Comparison of ENCODE assay signal across 14 cellular contexts in the genomic region with DNA sequence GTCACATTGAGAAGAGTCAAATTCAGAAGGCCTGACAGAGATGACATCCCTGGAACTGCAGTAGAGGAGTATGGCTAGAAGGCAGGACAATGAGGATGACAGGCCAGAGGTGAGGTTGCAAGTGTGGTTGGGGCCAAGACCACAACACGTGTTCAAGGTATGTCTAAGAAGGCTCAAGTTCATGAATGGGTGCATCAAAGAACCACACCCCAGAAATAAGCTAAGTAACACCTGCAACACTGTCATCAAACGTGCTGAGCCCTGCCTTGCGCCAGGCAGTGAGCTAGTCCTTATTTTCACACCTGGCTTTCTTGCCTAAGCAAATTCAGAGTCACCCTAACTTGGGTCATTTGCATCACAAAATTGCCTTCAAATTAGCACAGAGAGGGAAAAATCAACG.
DNase-seq lines count a peak whose midpoint lies in the region; ATAC-seq and TF ChIP-seq lines count a peak whose summit lies in the region.
"Had no signal": no experiment of that assay in that cellular context is flagged by ENCODE, and none has a peak within 500 bp of the region (broad histone marks: within the 10 kb centered on the region; RNA-seq: fewer than 3 reads in every experiment).

No MANE protein-coding gene starts in this region.

- H3K36me3 Mint-ChIP-seq in activated naive CD4-positive, alpha-beta T cell treated with anti-CD3 and anti-CD28 coated beads, Interleukin-2, amount 10 ng/mL, durations not matched to agents 7 days and 5 days: no peaks in the 10 kb centered on the region
- H3K36me3 Mint-ChIP-seq in activated naive CD4-positive, alpha-beta T cell treated with anti-CD3 and anti-CD28 coated beads, Interleukin-2, amount 50 U/mL, for 72 hours: no peaks in the 10 kb centered on the region
- no peaks in the 10 kb centered on the region for H3K36me3 Mint-ChIP-seq in WTC11
- H3K36me3 Mint-ChIP-seq: CD4-positive, CD25-positive, alpha-beta regulatory T cell had no signal

- CTCF ChIA-PET in activated naive CD4-positive, alpha-beta T cell treated with anti-CD3 and anti-CD28 coated beads, Interleukin-2, amount 10 ng/mL, durations not matched to agents 7 days and 5 days (lab: Charles Lee): no interaction called here
- CTCF ChIA-PET in WTC11 (lab: Charles Lee): interaction anchor here (0.6 to 1.1 kb wide), 2 partner anchors 29 to 303 kb away, joined by 3 to 4 read pairs; no protein-coding TSS in a partner anchor

- POLR2A ChIA-PET in WTC11 (lab: Charles Lee): interaction anchor here (0.6 kb wide), 1 partner anchor 41 kb away, joined by 8 read pairs; no protein-coding TSS in a partner anchor

- H3K9me3 Mint-ChIP-seq in activated naive CD4-positive, alpha-beta T cell treated with anti-CD3 and anti-CD28 coated beads, Interleukin-2, amount 10 ng/mL, durations not matched to agents 7 days and 5 days: no peaks in the 10 kb centered on the region
- H3K9me3 Mint-ChIP-seq in activated naive CD4-positive, alpha-beta T cell treated with anti-CD3 and anti-CD28 coated beads, Interleukin-2, amount 50 U/mL, for 72 hours: no peaks in the 10 kb centered on the region
- H3K9me3 Mint-ChIP-seq in WTC11: no peaks in the 10 kb centered on the region
- H3K9me3 Mint-ChIP-seq: CD4-positive, CD25-positive, alpha-beta regulatory T cell; H9 had no signal

- intact Hi-C loops in left cardiac atrium (cut with DNase I): no loop called here

- peaks cover 3% of the 10 kb centered on the region for H3K27me3 Mint-ChIP-seq in activated naive CD4-positive, alpha-beta T cell treated with anti-CD3 and anti-CD28 coated beads, Interleukin-2, amount 10 ng/mL, durations not matched to agents 7 days and 5 days
- H3K27me3 Mint-ChIP-seq in WTC11 (ENCODE audit: low read depth): no peaks in the 10 kb centered on the region; the same call in none of the 2 replicates
- H3K27me3 Mint-ChIP-seq: B cell had no signal

- DNase-seq in activated naive CD4-positive, alpha-beta T cell treated with anti-CD3 and anti-CD28 coated beads, Interleukin-2, amount 10 ng/mL, durations not matched to agents 7 days and 5 days: no peak
- no peak for DNase-seq in activated naive CD4-positive, alpha-beta T cell treated with anti-CD3 and anti-CD28 coated beads, Interleukin-2, amount 50 U/mL, for 72 hours (ENCODE audit: low spot score in 2 of 2)
- DNase-seq in WTC11 (ENCODE audit: low spot score) (no peak), DMS79 treated with DMSO at 0.1 percent for 48 hours (lab: John Stamatoyannopoulos, UW) (no peak), left cardiac atrium (no peak)
- DNase-seq: Calu3; CD4-positive, CD25-positive, alpha-beta regulatory T cell; COR-L47; DMS53; DND-41; H9 had no signal

- TF ChIP-seq CTCF in WTC11 (IDR thresholded peaks at IDR 0.05): no peak

- H3K27ac Mint-ChIP-seq in activated naive CD4-positive, alpha-beta T cell treated with anti-CD3 and anti-CD28 coated beads, Interleukin-2, amount 10 ng/mL, durations not matched to agents 7 days and 5 days: peak overlapping the region; percentile 29
- no peak overlapping the region for H3K27ac Mint-ChIP-seq in activated naive CD4-positive, alpha-beta T cell treated with anti-CD3 and anti-CD28 coated beads, Interleukin-2, amount 50 U/mL, for 72 hours
- H3K27ac Mint-ChIP-seq in WTC11: no peak overlapping the region
- H3K27ac Mint-ChIP-seq: B cell had no signal

- no peak for ATAC-seq in activated naive CD4-positive, alpha-beta T cell treated with anti-CD3 and anti-CD28 coated beads, Interleukin-2, amount 50 U/mL, for 72 hours
- ATAC-seq in WTC11 (0 out of 2 replicates have a peak, but pooled peaks have one; percentile 28), esophagus mucosa (peak; percentile 26), left cardiac atrium (no peak)
- ATAC-seq: HCT116 had no signal

- H3K4me1 Mint-ChIP-seq in activated naive CD4-positive, alpha-beta T cell treated with anti-CD3 and anti-CD28 coated beads, Interleukin-2, amount 10 ng/mL, durations not matched to agents 7 days and 5 days: no peaks in the 10 kb centered on the region
- peaks cover 22% of the 10 kb centered on the region for H3K4me1 Mint-ChIP-seq in WTC11
- H3K4me1 Mint-ChIP-seq: B cell; CD4-positive, CD25-positive, alpha-beta regulatory T cell had no signal

- no peak overlapping the region for H3K4me3 Mint-ChIP-seq in activated naive CD4-positive, alpha-beta T cell treated with anti-CD3 and anti-CD28 coated beads, Interleukin-2, amount 10 ng/mL, durations not matched to agents 7 days and 5 days
- H3K4me3 Mint-ChIP-seq in WTC11: no peak overlapping the region
- H3K4me3 Mint-ChIP-seq: B cell; CD4-positive, CD25-positive, alpha-beta regulatory T cell; H9 had no signal

TF ChIP-seq in WTC11, 78 proteins besides CTCF, POLR2A, EP300 and RAD21 (continues in another document):
- no peak for TF ChIP-seq ETV6 (CRISPR knock-in tag; IDR thresholded peaks at IDR 0.05)
- TF ChIP-seq, protein P1, sequence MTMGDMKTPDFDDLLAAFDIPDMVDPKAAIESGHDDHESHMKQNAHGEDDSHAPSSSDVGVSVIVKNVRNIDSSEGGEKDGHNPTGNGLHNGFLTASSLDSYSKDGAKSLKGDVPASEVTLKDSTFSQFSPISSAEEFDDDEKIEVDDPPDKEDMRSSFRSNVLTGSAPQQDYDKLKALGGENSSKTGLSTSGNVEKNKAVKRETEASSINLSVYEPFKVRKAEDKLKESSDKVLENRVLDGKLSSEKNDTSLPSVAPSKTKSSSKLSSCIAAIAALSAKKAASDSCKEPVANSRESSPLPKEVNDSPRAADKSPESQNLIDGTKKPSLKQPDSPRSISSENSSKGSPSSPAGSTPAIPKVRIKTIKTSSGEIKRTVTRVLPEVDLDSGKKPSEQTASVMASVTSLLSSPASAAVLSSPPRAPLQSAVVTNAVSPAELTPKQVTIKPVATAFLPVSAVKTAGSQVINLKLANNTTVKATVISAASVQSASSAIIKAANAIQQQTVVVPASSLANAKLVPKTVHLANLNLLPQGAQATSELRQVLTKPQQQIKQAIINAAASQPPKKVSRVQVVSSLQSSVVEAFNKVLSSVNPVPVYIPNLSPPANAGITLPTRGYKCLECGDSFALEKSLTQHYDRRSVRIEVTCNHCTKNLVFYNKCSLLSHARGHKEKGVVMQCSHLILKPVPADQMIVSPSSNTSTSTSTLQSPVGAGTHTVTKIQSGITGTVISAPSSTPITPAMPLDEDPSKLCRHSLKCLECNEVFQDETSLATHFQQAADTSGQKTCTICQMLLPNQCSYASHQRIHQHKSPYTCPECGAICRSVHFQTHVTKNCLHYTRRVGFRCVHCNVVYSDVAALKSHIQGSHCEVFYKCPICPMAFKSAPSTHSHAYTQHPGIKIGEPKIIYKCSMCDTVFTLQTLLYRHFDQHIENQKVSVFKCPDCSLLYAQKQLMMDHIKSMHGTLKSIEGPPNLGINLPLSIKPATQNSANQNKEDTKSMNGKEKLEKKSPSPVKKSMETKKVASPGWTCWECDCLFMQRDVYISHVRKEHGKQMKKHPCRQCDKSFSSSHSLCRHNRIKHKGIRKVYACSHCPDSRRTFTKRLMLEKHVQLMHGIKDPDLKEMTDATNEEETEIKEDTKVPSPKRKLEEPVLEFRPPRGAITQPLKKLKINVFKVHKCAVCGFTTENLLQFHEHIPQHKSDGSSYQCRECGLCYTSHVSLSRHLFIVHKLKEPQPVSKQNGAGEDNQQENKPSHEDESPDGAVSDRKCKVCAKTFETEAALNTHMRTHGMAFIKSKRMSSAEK (CRISPR knock-in tag; IDR thresholded peaks at IDR 0.05; ENCODE audit: borderline replicate concordance): no peak
- TF ChIP-seq, protein P2, sequence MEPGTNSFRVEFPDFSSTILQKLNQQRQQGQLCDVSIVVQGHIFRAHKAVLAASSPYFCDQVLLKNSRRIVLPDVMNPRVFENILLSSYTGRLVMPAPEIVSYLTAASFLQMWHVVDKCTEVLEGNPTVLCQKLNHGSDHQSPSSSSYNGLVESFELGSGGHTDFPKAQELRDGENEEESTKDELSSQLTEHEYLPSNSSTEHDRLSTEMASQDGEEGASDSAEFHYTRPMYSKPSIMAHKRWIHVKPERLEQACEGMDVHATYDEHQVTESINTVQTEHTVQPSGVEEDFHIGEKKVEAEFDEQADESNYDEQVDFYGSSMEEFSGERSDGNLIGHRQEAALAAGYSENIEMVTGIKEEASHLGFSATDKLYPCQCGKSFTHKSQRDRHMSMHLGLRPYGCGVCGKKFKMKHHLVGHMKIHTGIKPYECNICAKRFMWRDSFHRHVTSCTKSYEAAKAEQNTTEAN (CRISPR knock-in tag; IDR thresholded peaks at IDR 0.05): no peak
- TF ChIP-seq SMAD4 (CRISPR knock-in tag; IDR thresholded peaks at IDR 0.05): no peak
- no peak for TF ChIP-seq SOX15 (CRISPR knock-in tag; IDR thresholded peaks at IDR 0.05)
- no peak for TF ChIP-seq FOXP1 (CRISPR knock-in tag; IDR thresholded peaks at IDR 0.05; ENCODE audit: borderline replicate concordance)
- no peak for TF ChIP-seq IRF2 (CRISPR knock-in tag; IDR thresholded peaks at IDR 0.05; ENCODE audit: borderline replicate concordance, low read depth)
- TF ChIP-seq ZNF396 (CRISPR knock-in tag; IDR thresholded peaks at IDR 0.05; ENCODE audit: borderline replicate concordance): no peak
- no peak for TF ChIP-seq EMX1 (CRISPR knock-in tag; IDR thresholded peaks at IDR 0.05)
- TF ChIP-seq TEAD1 (CRISPR knock-in tag; IDR thresholded peaks at IDR 0.05): no peak
- TF ChIP-seq, protein P3, sequence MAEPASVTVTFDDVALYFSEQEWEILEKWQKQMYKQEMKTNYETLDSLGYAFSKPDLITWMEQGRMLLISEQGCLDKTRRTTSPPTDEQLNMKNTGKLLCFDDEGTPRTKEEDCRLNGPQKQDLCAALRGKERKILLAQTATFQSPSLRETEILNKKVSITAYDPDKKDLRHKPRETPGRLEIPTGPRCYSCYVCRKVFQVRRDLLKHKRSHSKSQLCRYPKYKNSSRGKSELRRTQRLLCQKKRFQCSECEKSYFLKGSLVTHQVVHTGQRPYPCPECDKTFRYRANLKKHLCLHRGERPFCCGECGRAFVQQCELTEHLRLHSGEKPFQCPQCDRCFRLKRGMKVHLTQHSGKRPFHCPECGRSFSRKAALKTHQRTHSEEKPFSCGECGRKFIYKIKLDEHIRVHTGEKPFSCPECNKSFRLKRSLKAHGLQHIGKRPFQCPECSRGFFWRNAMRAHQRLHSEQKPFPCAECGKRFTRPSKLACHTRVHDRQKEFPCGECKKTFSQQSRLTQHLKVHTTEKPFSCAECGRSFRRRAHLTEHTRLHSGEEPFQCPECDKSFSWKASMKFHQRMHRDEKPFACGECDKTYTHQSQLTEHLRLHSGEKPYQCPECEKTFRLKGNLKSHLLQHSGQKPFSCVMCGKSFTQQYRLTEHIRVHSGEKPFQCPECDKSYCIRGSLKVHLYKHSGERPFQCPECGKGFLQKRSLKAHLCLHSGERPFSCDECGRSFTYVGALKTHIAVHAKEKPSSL (CRISPR knock-in tag; conservative IDR thresholded peaks at IDR 0.05): no peak
- TF ChIP-seq, protein P4, sequence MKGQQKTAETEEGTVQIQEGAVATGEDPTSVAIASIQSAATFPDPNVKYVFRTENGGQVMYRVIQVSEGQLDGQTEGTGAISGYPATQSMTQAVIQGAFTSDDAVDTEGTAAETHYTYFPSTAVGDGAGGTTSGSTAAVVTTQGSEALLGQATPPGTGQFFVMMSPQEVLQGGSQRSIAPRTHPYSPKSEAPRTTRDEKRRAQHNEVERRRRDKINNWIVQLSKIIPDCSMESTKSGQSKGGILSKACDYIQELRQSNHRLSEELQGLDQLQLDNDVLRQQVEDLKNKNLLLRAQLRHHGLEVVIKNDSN (CRISPR knock-in tag; IDR thresholded peaks at IDR 0.05): no peak

Comparison
In these comparisons a context has a peak if more than half of its experiments do, and no peak if none do; other contexts are left out.
1. ATAC-seq: peak in WTC11 (single experiment) and esophagus mucosa (single experiment); none in activated naive CD4-positive, alpha-beta T cell treated with anti-CD3 and anti-CD28 coated beads, Interleukin-2, amount 50 U/mL, for 72 hours (0 of 2) and left cardiac atrium (0 of 2).